1 cellular context compared by ENCODE assay signal in genomic region chr17:72997559-72997958, GRCh38.
TF ChIP-seq lines count a peak whose summit lies in the region.

No MANE protein-coding gene starts in this region.

TF ChIP-seq in K562, 482 proteins besides CTCF, POLR2A, EP300 and RAD21 (continued from another document and continues in another):
- TF ChIP-seq MLLT1 (IDR thresholded peaks at IDR 0.05), result no peak
- no peak for TF ChIP-seq EGR1 (conservative IDR thresholded peaks at IDR 0.05)
- no peak for TF ChIP-seq MTA2 (IDR thresholded peaks at IDR 0.05; ENCODE audit: low read depth)
- TF ChIP-seq JUN (IDR thresholded peaks at IDR 0.05; ENCODE audit: borderline replicate concordance, low read depth, low read length), result no peak
- TF ChIP-seq JUN (CRISPR knock-in tag; IDR thresholded peaks at IDR 0.05; ENCODE audit: borderline replicate concordance), result no peak
- TF ChIP-seq TGIF2 (CRISPR knock-in tag; IDR thresholded peaks at IDR 0.05), result no peak
- no peak for TF ChIP-seq MCM2 (IDR thresholded peaks at IDR 0.05; ENCODE audit: low read depth)
- TF ChIP-seq HDAC2 (IDR thresholded peaks at IDR 0.05), result no peak
- no peak for TF ChIP-seq E2F8 (IDR thresholded peaks at IDR 0.05; ENCODE audit: low read depth, partially characterized antibody)
- TF ChIP-seq ZNF408 (CRISPR knock-in tag; IDR thresholded peaks at IDR 0.05; ENCODE audit: low read depth), result no peak
- no peak for TF ChIP-seq AFF1 (IDR thresholded peaks at IDR 0.05; ENCODE audit: low read depth in 1 of 2, partially characterized antibody in 2 of 2)
- no peak for TF ChIP-seq ZBTB5 (IDR thresholded peaks at IDR 0.05)
- no peak for TF ChIP-seq GABPB1 (CRISPR knock-in tag; IDR thresholded peaks at IDR 0.05)
- TF ChIP-seq HLTF (IDR thresholded peaks at IDR 0.05), result no peak
- TF ChIP-seq ZSCAN32 (CRISPR knock-in tag; IDR thresholded peaks at IDR 0.05), result peak; percentile 46; the same call in 1 of the 2 replicates
- TF ChIP-seq ZNF407 (IDR thresholded peaks at IDR 0.05; ENCODE audit: low read depth), result no peak
- TF ChIP-seq ZKSCAN1 (IDR thresholded peaks at IDR 0.05; ENCODE audit: low read depth, low read length), result no peak
- TF ChIP-seq AFF4 (CRISPR knock-in tag; IDR thresholded peaks at IDR 0.05), result no peak
- TF ChIP-seq PBX2 (CRISPR knock-in tag; IDR thresholded peaks at IDR 0.05; ENCODE audit: low read depth), result no peak
- peak; percentile 81 for TF ChIP-seq PBX2 (tag; conservative IDR thresholded peaks at IDR 0.05; ENCODE audit: low read depth)
- TF ChIP-seq ZNF584 (CRISPR knock-in tag; IDR thresholded peaks at IDR 0.05; ENCODE audit: low read depth), result no peak
- no peak for TF ChIP-seq CHAMP1 (IDR thresholded peaks at IDR 0.05)
